16 cellular contexts compared by ENCODE assay signal in the genomic region with DNA sequence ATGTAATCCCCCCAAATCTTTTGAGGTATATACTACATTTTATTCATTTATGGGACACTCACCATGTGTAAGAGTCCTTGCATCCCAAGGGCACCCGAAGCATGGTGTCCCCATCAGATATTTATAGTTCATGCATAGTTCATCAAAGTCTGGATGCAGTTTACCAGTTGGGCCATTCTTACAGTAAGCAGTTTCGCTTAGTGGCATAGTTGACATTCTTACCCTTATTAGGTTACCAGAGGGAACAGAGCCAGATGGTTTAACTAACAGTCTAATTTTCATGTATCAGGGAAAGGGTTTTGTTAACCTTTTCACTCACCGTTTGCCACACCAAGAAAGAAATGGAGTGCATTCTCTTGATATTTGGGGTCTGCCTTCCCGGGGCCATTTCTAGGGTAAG. TPM values are rescaled to one million over a fixed set of nuclear protein-coding genes. Genes with fewer than 3 reads are reported as not detected.
DNase-seq lines count a peak whose midpoint lies in the region; ATAC-seq and TF ChIP-seq lines count a peak whose summit lies in the region.
"Had no signal": no experiment of that assay in that cellular context is flagged by ENCODE, and none has a peak within 500 bp of the region (broad histone marks: within the 10 kb centered on the region; RNA-seq: fewer than 3 reads in every experiment).

No MANE protein-coding gene starts in this region.

- H3K4me3 ChIP-seq in AG10803 (ENCODE audit: low read length) (no peak overlapping the region), right lobe of liver (no peak overlapping the region)
- H3K4me3 ChIP-seq: BLaER1 treated with 17β-estradiol and CSF1 and Interleukin-3, amounts not matched to agents 10 nM and 100 nM; pancreas had no signal

- H3K36me3 ChIP-seq in right lobe of liver: no peaks in the 10 kb centered on the region
- H3K36me3 ChIP-seq: pancreas had no signal

- TF ChIP-seq CTCF in AG10803 (conservative IDR thresholded peaks at IDR 0.05; ENCODE audit: low read length): no peak
- TF ChIP-seq CTCF in mesothelial cell of epicardium (IDR thresholded peaks at IDR 0.05; ENCODE audit: unreplicated experiment): no peak
- TF ChIP-seq CTCF in right lobe of liver (IDR thresholded peaks at IDR 0.05): no peak

- WGBS in right lobe of liver (ENCODE audit: insufficient coverage, low coverage, low lambda C conversion rate, missing lambda C conversion rate): 91% methylated on average over 4 of the region's 4 CpGs

- no peak for TF ChIP-seq POLR2A in right lobe of liver (IDR thresholded peaks at IDR 0.05)

- no peaks in the 10 kb centered on the region for H3K9me3 ChIP-seq in right lobe of liver
- H3K9me3 ChIP-seq: BLaER1 treated with 17β-estradiol and CSF1 and Interleukin-3, amounts not matched to agents 10 nM and 100 nM; pancreas had no signal

- H3K27me3 ChIP-seq in right lobe of liver: no peaks in the 10 kb centered on the region
- H3K27me3 ChIP-seq: BLaER1 treated with 17β-estradiol and CSF1 and Interleukin-3, amounts not matched to agents 10 nM and 100 nM; pancreas had no signal

- no peaks in the 10 kb centered on the region for H3K9me3 Mint-ChIP-seq in mesothelial cell of epicardium
- H3K9me3 Mint-ChIP-seq: activated CD4-positive, alpha-beta memory T cell treated with anti-CD3 and anti-CD28 coated beads for 36 hours; activated T-helper 1 cell treated with anti-CD3 and anti-CD28 coated beads, Interleukin-12 subunit alpha, Interleukin-12 subunit beta, Interleukin-2, Interleukin-4 antibody, amounts not matched to agents 30 ng/mL and 10 ng/mL and 1 ng/mL, durations not matched to agents 14 hours and 24 hours and 36 hours had no signal

- peaks cover 0 to 8% (median 0%) of the 10 kb centered on the region in 4 donors for H3K4me1 ChIP-seq in right lobe of liver
- H3K4me1 ChIP-seq: pancreas had no signal

- no peaks in the 10 kb centered on the region for H3K27me3 Mint-ChIP-seq in mesothelial cell of epicardium (ENCODE audit: low read depth)
- H3K27me3 Mint-ChIP-seq: activated CD4-positive, alpha-beta memory T cell treated with anti-CD3 and anti-CD28 coated beads for 36 hours had no signal

- peak overlapping the region; percentile 82 for H3K27ac Mint-ChIP-seq in mesothelial cell of epicardium
- H3K27ac Mint-ChIP-seq: activated CD4-positive, alpha-beta memory T cell treated with anti-CD3 and anti-CD28 coated beads for 36 hours; activated T-helper 1 cell treated with anti-CD3 and anti-CD28 coated beads, Interleukin-12 subunit alpha, Interleukin-12 subunit beta, Interleukin-2, Interleukin-4 antibody, amounts not matched to agents 30 ng/mL and 10 ng/mL and 1 ng/mL, durations not matched to agents 14 hours and 24 hours and 36 hours had no signal

- intact Hi-C loops in right lobe of liver (cut with DNase I): no loop called here

- H3K4me1 Mint-ChIP-seq in mesothelial cell of epicardium: peaks cover 16% of the 10 kb centered on the region

- H3K27ac ChIP-seq in right lobe of liver: no peak overlapping the region
- H3K27ac ChIP-seq: BLaER1 treated with 17β-estradiol and CSF1 and Interleukin-3, amounts not matched to agents 10 nM and 100 nM; pancreas had no signal

- no peaks in the 10 kb centered on the region for H3K36me3 Mint-ChIP-seq in mesothelial cell of epicardium
- H3K36me3 Mint-ChIP-seq: activated CD4-positive, alpha-beta memory T cell treated with anti-CD3 and anti-CD28 coated beads for 36 hours had no signal

- no peak overlapping the region for H3K4me3 Mint-ChIP-seq in mesothelial cell of epicardium
- H3K4me3 Mint-ChIP-seq: activated CD4-positive, alpha-beta memory T cell treated with anti-CD3 and anti-CD28 coated beads for 36 hours; activated T-helper 1 cell treated with anti-CD3 and anti-CD28 coated beads, Interleukin-12 subunit alpha, Interleukin-12 subunit beta, Interleukin-2, Interleukin-4 antibody, amounts not matched to agents 30 ng/mL and 10 ng/mL and 1 ng/mL, durations not matched to agents 14 hours and 24 hours and 36 hours had no signal

- ATAC-seq in right lobe of liver: no peak
- no peak for ATAC-seq in HG03469 (IDR thresholded peaks at IDR 0.05; ENCODE audit: unreplicated experiment)
- ATAC-seq: pancreas had no signal

- peak; percentile 72 for DNase-seq in AG10803 (ENCODE audit: low read depth)
- DNase-seq in M059J (ENCODE audit: low read depth): peak; percentile 46
- peak; percentile 71 for DNase-seq in fibroblast of gingiva (ENCODE audit: low read depth)
- no peak for DNase-seq in mesothelial cell of epicardium (ENCODE audit: low spot score in 2 of 2, unreplicated experiment in 2 of 2)
- no peak for DNase-seq in right lobe of liver
- no peak for DNase-seq in midbrain (lab: John Stamatoyannopoulos, UW)
- DNase-seq in NCI-H1105 (lab: John Stamatoyannopoulos, UW): no peak
- DNase-seq: activated CD4-positive, alpha-beta memory T cell treated with anti-CD3 and anti-CD28 coated beads for 36 hours; DMS153; head of caudate nucleus; NCI-H1417; NCI-H226; pancreas had no signal

RNA-seq across cellular contexts. Expression of a gene that starts 7.1 kb away (rescaled TPM):
- total RNA-seq in M059J (2014; rRNA removed; shearing (Covaris generic)): 4.7 and 5.9 TPM in 2 replicates
- total RNA-seq in mesothelial cell of epicardium (22.1 to 24.9 TPM (median 23.1 TPM) in 3 replicates), right lobe of liver (1 to 10 TPM; 4.3 to 8.0 (median 5.7) TPM)

Comparison
In these comparisons a context has a peak if more than half of its experiments do, and no peak if none do; other contexts are left out.
1. DNase-seq: peak in AG10803 (single experiment), M059J (single experiment) and fibroblast of gingiva (single experiment); none in mesothelial cell of epicardium (0 of 2), right lobe of liver (0 of 3), midbrain (single experiment) and NCI-H1105 (single experiment).